ENCODE assay signal across 9 cellular contexts in the genomic region with DNA sequence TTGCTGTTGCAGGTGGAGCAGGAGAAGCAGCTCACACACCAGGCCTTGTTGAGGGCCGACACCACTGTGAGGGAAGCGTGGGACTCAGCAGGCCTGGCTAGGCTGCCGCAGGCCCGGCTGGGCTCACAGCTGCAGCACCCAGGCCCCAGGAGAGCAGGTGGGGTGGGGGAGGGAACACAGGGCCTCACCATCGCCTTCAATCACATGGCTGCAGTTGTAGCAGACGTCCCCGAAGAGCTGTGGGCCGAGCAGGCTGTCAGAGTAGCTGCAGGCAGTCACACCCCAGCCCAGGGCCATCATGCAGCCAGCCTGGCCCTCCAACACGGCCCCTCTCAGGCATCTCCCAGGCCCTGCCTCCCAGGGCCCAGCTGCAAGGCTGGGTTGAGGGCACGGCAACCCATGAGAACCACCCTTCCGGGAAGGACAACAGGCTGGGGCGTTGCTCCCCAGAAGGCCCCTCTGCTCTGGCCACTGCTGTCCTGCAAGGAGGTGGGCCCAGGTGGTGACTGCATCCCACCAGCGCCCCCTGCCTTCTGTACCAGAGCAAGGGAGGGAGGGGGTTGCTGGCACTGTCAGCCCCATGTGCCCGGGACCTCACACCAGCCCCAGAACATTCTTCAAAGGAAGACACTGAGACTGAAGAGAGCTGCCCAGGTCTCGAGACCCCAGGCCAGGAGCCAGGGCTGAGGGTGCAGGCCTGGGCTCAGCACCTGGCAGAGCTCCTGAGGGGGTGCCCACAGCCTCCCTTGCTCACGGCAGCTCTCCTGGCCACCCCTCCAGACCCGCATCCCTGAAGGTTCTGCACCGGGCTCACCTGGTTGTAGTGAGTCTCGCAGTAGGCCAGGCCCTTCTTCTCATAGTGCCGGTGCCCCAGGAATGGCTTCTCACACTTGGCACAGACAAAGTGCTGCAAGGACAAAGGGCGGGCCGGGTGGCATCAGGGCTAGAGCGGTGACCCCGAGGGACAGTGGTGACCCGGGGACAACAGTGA. TPM values are rescaled to one million over a fixed set of nuclear protein-coding genes. Genes with fewer than 3 reads are reported as not detected.
A peak's percentile ranks its signal among the peaks of the same experiment; 100 is the strongest.
DNase-seq lines count a peak whose midpoint lies in the region; ATAC-seq and FAIRE-seq lines count a peak whose summit lies in the region.
"Had no signal": no experiment of that assay in that cellular context is flagged by ENCODE, and none has a peak within 500 bp of the region (broad histone marks: within the 10 kb centered on the region; RNA-seq: fewer than 3 reads in every experiment).

No MANE protein-coding gene starts in this region.

- FAIRE-seq in HTR-8/SVneo (lab: Jason Lieb, UNC), result no peak
- FAIRE-seq: endometrium had no signal

- H3K4me3 Mint-ChIP-seq in activated CD4-positive, alpha-beta memory T cell treated with anti-CD3 and anti-CD28 coated beads for 36 hours, result peak overlapping the region; percentile 64

- intact Hi-C loops in activated CD4-positive, alpha-beta memory T cell treated with anti-CD3 and anti-CD28 coated beads for 36 hours (cut with micrococcal nuclease), result loop anchor here (2.0 to 10.0 kb wide), 2 partner anchors 50 to 316 kb away; no protein-coding TSS in a partner anchor

- no peaks in the 10 kb centered on the region for H3K27me3 Mint-ChIP-seq in activated CD4-positive, alpha-beta memory T cell treated with anti-CD3 and anti-CD28 coated beads for 36 hours

- DNase-seq in GF-D8 (lab: John Stamatoyannopoulos, UW), result peak; percentile 18
- DNase-seq in activated CD4-positive, alpha-beta memory T cell treated with anti-CD3 and anti-CD28 coated beads for 36 hours, result peak; percentile 69
- DNase-seq in islet precursor cell, result peak; percentile 68
- no peak for DNase-seq in GOT3 (lab: John Stamatoyannopoulos, UW)
- no peak for DNase-seq in HTR-8/SVneo (ENCODE audit: insufficient read length, low spot score)
- DNase-seq in SKM-1 treated with dmso at 0.1 percent for 144 hours (lab: John Stamatoyannopoulos, UW; ENCODE audit: unreplicated experiment), result no peak
- no peak for DNase-seq in RKO (ENCODE audit: low spot score)

- no peaks in the 10 kb centered on the region for H3K9me3 Mint-ChIP-seq in activated CD4-positive, alpha-beta memory T cell treated with anti-CD3 and anti-CD28 coated beads for 36 hours

- POLR2A ChIA-PET in activated CD4-positive, alpha-beta memory T cell treated with anti-CD3 and anti-CD28 coated beads for 36 hours (lab: Charles Lee), result interaction anchor here (0.8 to 1.1 kb wide), 4 partner anchors 9 to 363 kb away, joined by 3 to 4 read pairs (median 3); a partner anchor contains a TSS

- peak overlapping the region; percentile 70 for H3K27ac Mint-ChIP-seq in activated CD4-positive, alpha-beta memory T cell treated with anti-CD3 and anti-CD28 coated beads for 36 hours

- no peaks in the 10 kb centered on the region for H3K36me3 Mint-ChIP-seq in activated CD4-positive, alpha-beta memory T cell treated with anti-CD3 and anti-CD28 coated beads for 36 hours

- CTCF ChIA-PET in activated CD4-positive, alpha-beta memory T cell treated with anti-CD3 and anti-CD28 coated beads for 36 hours (lab: Charles Lee), result interaction anchor here (1.3 to 3.7 kb wide), 3 partner anchors 9 to 443 kb away, joined by 3 to 28 read pairs (median 25); no protein-coding TSS in a partner anchor

- H3K4me1 Mint-ChIP-seq in activated CD4-positive, alpha-beta memory T cell treated with anti-CD3 and anti-CD28 coated beads for 36 hours (ENCODE audit: low read depth), result peaks cover 43% of the 10 kb centered on the region

- peak; percentile 68 for ATAC-seq in HG02759 (IDR thresholded peaks at IDR 0.05; ENCODE audit: unreplicated experiment)

RNA-seq across cellular contexts. Expression of a gene that starts 5.6 kb away (rescaled TPM):
- not detected for total RNA-seq in activated CD4-positive, alpha-beta memory T cell treated with anti-CD3 and anti-CD28 coated beads for 36 hours

RNA-seq across cellular contexts. Expression of a gene that starts 35.0 kb away (rescaled TPM):
- total RNA-seq in activated CD4-positive, alpha-beta memory T cell treated with anti-CD3 and anti-CD28 coated beads for 36 hours, result 10 to 100 TPM; 12.3 to 13.1 TPM

Comparison
In these comparisons a context has a peak if more than half of its experiments do, and no peak if none do; other contexts are left out.
1. DNase-seq: peak in GF-D8 (single experiment), activated CD4-positive, alpha-beta memory T cell treated with anti-CD3 and anti-CD28 coated beads for 36 hours (single experiment) and islet precursor cell (single experiment); none in GOT3 (single experiment), HTR-8/SVneo (single experiment), SKM-1 treated with dmso at 0.1 percent for 144 hours (single experiment) and RKO (single experiment).